ENCODE assay signal across 22 cellular contexts in the genomic region with DNA sequence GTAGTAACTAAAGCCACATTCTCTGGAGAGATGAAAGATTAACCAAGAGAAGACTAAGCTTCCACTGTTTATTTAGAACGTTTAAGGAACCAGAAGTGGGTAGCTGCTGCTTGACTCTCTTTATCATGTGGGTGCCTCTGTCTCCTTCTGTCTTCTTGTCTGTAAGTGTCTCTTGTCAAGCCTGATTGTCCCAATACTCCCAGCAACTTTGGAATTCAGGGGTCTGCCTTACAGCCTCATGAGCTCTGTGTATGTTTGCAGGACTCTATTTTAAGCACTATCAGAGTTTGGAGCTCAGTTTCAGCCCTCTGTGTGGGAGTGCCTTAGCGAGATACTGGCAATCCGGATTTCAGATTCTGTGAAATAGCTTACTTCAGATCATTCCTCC. TPM values are rescaled to one million over a fixed set of nuclear protein-coding genes. Genes with fewer than 3 reads are reported as not detected.
"Had no signal": no experiment of that assay in that cellular context is flagged by ENCODE, and none has a peak within 500 bp of the region (broad histone marks: within the 10 kb centered on the region; RNA-seq: fewer than 3 reads in every experiment).

No MANE protein-coding gene starts in this region.

- ATAC-seq: effector memory CD8-positive, alpha-beta T cell; foreskin keratinocyte; left lung; psoas muscle; right cardiac atrium; stimulated activated memory B cell treated with anti-CD40 and anti-IgM and Interleukin-4, amounts not matched to agents 10 μg/mL and 1 μg/mL and 100 μg/mL, for 72 hours; T-cell had no signal

- H3K27ac Mint-ChIP-seq: activated naive CD8-positive, alpha-beta T cell; activated T-helper 1 cell treated with anti-CD3 and anti-CD28 coated beads, Interleukin-12 subunit alpha, Interleukin-12 subunit beta, Interleukin-2, Interleukin-4 antibody, amounts not matched to agents 30 ng/mL and 10 ng/mL and 1 ng/mL, durations not matched to agents 14 hours and 24 hours and 36 hours; effector memory CD8-positive, alpha-beta T cell; neural progenitor cell; stimulated activated memory B cell treated with anti-CD40 and anti-IgM and Interleukin-4, amounts not matched to agents 10 μg/mL and 1 μg/mL and 100 μg/mL, for 72 hours; T-cell had no signal

- H3K4me3 Mint-ChIP-seq: activated naive CD8-positive, alpha-beta T cell; activated T-helper 1 cell treated with anti-CD3 and anti-CD28 coated beads, Interleukin-12 subunit alpha, Interleukin-12 subunit beta, Interleukin-2, Interleukin-4 antibody, amounts not matched to agents 30 ng/mL and 10 ng/mL and 1 ng/mL, durations not matched to agents 14 hours and 24 hours and 36 hours; effector memory CD8-positive, alpha-beta T cell; naive B cell; neural progenitor cell; stimulated activated memory B cell treated with anti-CD40 and anti-IgM and Interleukin-4, amounts not matched to agents 10 μg/mL and 1 μg/mL and 100 μg/mL, for 72 hours; T-cell had no signal

- H3K27ac ChIP-seq: foreskin keratinocyte, left lung, neural progenitor cell, psoas muscle, WERI-Rb-1 had no signal

- DNase-seq: activated CD4-positive, alpha-beta T cell treated with anti-CD3 and anti-CD28 coated beads for 1 hour; dermis blood vessel endothelial cell; effector memory CD8-positive, alpha-beta T cell; foreskin keratinocyte; left lung; naive B cell; psoas muscle; right cardiac atrium; SK-N-SH; stimulated activated CD4-positive, alpha-beta T cell treated with anti-CD3 and anti-CD28 coated beads, Interleukin-4, amount 100 ng/mL, for 4 hours; T-cell; WERI-Rb-1 had no signal

- H3K36me3 Mint-ChIP-seq: activated naive CD8-positive, alpha-beta T cell; naive B cell; neural progenitor cell; stimulated activated memory B cell treated with anti-CD40 and anti-IgM and Interleukin-4, amounts not matched to agents 10 μg/mL and 1 μg/mL and 100 μg/mL, for 72 hours; T-cell had no signal

- H3K4me1 ChIP-seq: foreskin keratinocyte, left lung, neural progenitor cell, psoas muscle had no signal

- H3K4me1 Mint-ChIP-seq: naive B cell; neural progenitor cell; stimulated activated memory B cell treated with anti-CD40 and anti-IgM and Interleukin-4, amounts not matched to agents 10 μg/mL and 1 μg/mL and 100 μg/mL, for 72 hours; T-cell had no signal

- FAIRE-seq: keratinocyte had no signal

- H3K36me3 ChIP-seq: left lung, neural progenitor cell, WERI-Rb-1 had no signal

- H3K9me3 ChIP-seq: left lung, psoas muscle, SK-N-SH had no signal

- H3K9me3 Mint-ChIP-seq: activated T-helper 1 cell treated with anti-CD3 and anti-CD28 coated beads, Interleukin-12 subunit alpha, Interleukin-12 subunit beta, Interleukin-2, Interleukin-4 antibody, amounts not matched to agents 30 ng/mL and 10 ng/mL and 1 ng/mL, durations not matched to agents 14 hours and 24 hours and 36 hours; effector memory CD8-positive, alpha-beta T cell; stimulated activated memory B cell treated with anti-CD40 and anti-IgM and Interleukin-4, amounts not matched to agents 10 μg/mL and 1 μg/mL and 100 μg/mL, for 72 hours; T-cell had no signal

- H3K4me2 ChIP-seq: neural progenitor cell, SK-N-SH had no signal

- H3K9me2 ChIP-seq: SK-N-SH had no signal

- H3K4me3 ChIP-seq: left lung, neural progenitor cell, psoas muscle had no signal

- H2AFZ ChIP-seq: neural progenitor cell had no signal

- H3K27me3 ChIP-seq: neural progenitor cell had no signal

RNA-seq across cellular contexts. Expression of a gene that starts 29.3 kb away (rescaled TPM):
- total RNA-seq: activated T-helper 1 cell treated with anti-CD3 and anti-CD28 coated beads, Interleukin-12 subunit alpha, Interleukin-12 subunit beta, Interleukin-2, Interleukin-4 antibody, amounts not matched to agents 30 ng/mL and 10 ng/mL and 1 ng/mL, durations not matched to agents 14 hours and 24 hours and 36 hours; chondrocyte; dermis blood vessel endothelial cell; foreskin keratinocyte; left lung; lung microvascular endothelial cell; osteoblast; psoas muscle; right cardiac atrium; skeletal muscle tissue; T-cell; ureter had no signal
- polyA plus RNA-seq: foreskin keratinocyte, keratinocyte, psoas muscle, right cardiac atrium, SK-N-SH had no signal
